ENCODE assay signal across 28 cellular contexts in the genomic region with DNA sequence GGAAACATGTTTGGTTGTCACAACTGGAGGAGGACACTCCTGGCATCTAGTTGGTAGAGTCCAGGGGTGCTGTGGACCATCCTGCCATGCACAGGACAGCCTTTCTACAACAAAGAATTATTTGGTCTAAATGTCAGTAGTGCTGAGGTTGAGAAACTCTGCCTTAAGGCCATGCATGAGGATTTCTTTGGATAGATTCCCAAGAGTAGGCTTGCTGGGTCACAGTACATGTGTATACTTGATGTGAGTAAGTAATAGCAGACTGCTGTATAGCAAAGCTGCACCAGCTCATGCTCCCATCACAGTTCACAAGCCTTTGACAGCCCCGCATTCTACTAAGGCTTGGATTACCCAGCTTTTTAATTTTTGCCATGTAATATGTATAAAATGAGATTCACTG.
DNase-seq lines count a peak whose midpoint lies in the region; TF ChIP-seq lines count a peak whose summit lies in the region.
"Had no signal": no experiment of that assay in that cellular context is flagged by ENCODE, and none has a peak within 500 bp of the region (broad histone marks: within the 10 kb centered on the region; RNA-seq: fewer than 3 reads in every experiment).

No MANE protein-coding gene starts in this region.

- in situ Hi-C loops in GM23248 (cut with MboI) = no loop called here

- H3K36me3 ChIP-seq in GM23248 (ENCODE audit: low read depth) (no peaks in the 10 kb centered on the region), adipocyte (ENCODE audit: control insufficient read depth, insufficient read depth, low read length, severe bottlenecking) (no peaks in the 10 kb centered on the region)
- H3K36me3 ChIP-seq: SJCRH30 had no signal

- no peaks in the 10 kb centered on the region for H4K20me1 ChIP-seq in GM23248 (ENCODE audit: insufficient read depth)

- no peaks in the 10 kb centered on the region for H3K79me2 ChIP-seq in GM23248 (ENCODE audit: insufficient read depth)

- H3K9me3 ChIP-seq in GM23248 (ENCODE audit: low read depth) = no peaks in the 10 kb centered on the region
- H3K9me3 ChIP-seq in adipocyte (ENCODE audit: control insufficient read depth, low read length) = no peaks in the 10 kb centered on the region
- H3K9me3 ChIP-seq: SJCRH30 had no signal

- H2AFZ ChIP-seq in GM23248 = no peak overlapping the region

- H3K27me3 ChIP-seq in GM23248 (replicated peaks; ENCODE audit: insufficient read depth) (no peaks in the 10 kb centered on the region; the same call in 1 of the 2 replicates), adipocyte (replicated peaks; ENCODE audit: control insufficient read depth, insufficient read depth, low read length) (no peaks in the 10 kb centered on the region)
- H3K27me3 ChIP-seq: SJCRH30 had no signal

- DNase-seq in AG09319 (ENCODE audit: extremely low read depth, low read depth) (peak; percentile 25), GM23248 (peak; percentile 28), adipocyte (ENCODE audit: low read depth) (peak; percentile 71), fibroblast of villous mesenchyme (ENCODE audit: low read depth) (peak; percentile 41), mucosa of gallbladder (ENCODE audit: low spot score) (no peak), DMS153 (lab: John Stamatoyannopoulos, UW) (no peak), NCI-H2227 (lab: John Stamatoyannopoulos, UW; ENCODE audit: unreplicated experiment) (no peak)
- DNase-seq in stimulated activated naive CD4-positive, alpha-beta T cell treated with Interleukin-2 at 50 U/mL for 16 hours (lab: John Stamatoyannopoulos, UW) = no peak
- DNase-seq: C1 segment of cervical spinal cord; CD4-positive, alpha-beta memory T cell; COR-L47; DMS79; H7; HFFc6; IMR-90; KG1; NCI-H1092; NCI-H1436; NCI-H187; NCI-H2081 treated with DMSO at 0.1 percent for 48 hours; NCI-H2171 treated with DMSO at 0.1 percent for 48 hours; NCI-H446; NCI-H526; NCI-H82; NK-92 treated with Interleukin-12 subunit alpha and Interleukin-12 subunit beta, amount 100 ng/mL, for 24 hours; PC-3; SJCRH30; T-cell had no signal

- WGBS in GM23248 (ENCODE audit: low coverage in 1 of 2, low lambda C conversion rate in 2 of 2, missing lambda C conversion rate in 2 of 2), 2 experiments = 47 to 48% methylated on average over 1 of the region's 1 CpG

- H3K4me3 ChIP-seq in GM23248 = no peak overlapping the region
- H3K4me3 ChIP-seq in adipocyte (ENCODE audit: low read length) = no peak overlapping the region
- H3K4me3 ChIP-seq in fibroblast of villous mesenchyme (ENCODE audit: low read depth, low read length) = no peak overlapping the region
- H3K4me3 ChIP-seq: SJCRH30 had no signal

- H3K27ac ChIP-seq in GM23248 = no peak overlapping the region
- H3K27ac ChIP-seq: SJCRH30 had no signal

- H3K4me1 ChIP-seq in GM23248 (ENCODE audit: insufficient read depth) (no peaks in the 10 kb centered on the region), adipocyte (ENCODE audit: control insufficient read depth, insufficient read depth, low read length) (no peaks in the 10 kb centered on the region)
- H3K4me1 ChIP-seq: SJCRH30 had no signal

- H3K9ac ChIP-seq in GM23248 = no peak overlapping the region
- H3K9ac ChIP-seq in adipocyte (ENCODE audit: low read length) = no peak overlapping the region

- H3K4me2 ChIP-seq in GM23248 (ENCODE audit: unreplicated experiment) = no peak overlapping the region

- no peaks in the 10 kb centered on the region for H3K9me2 ChIP-seq in GM23248 (ENCODE audit: insufficient read depth)

- TF ChIP-seq CTCF in AG09319 (IDR thresholded peaks at IDR 0.05; ENCODE audit: low read depth, low read length) = no peak
- no peak for TF ChIP-seq CTCF in fibroblast of villous mesenchyme (IDR thresholded peaks at IDR 0.05; ENCODE audit: insufficient read depth, low read depth, low read length)

- no peaks in the 10 kb centered on the region for H3F3A ChIP-seq in GM23248 (ENCODE audit: insufficient read depth)

Comparison
In these comparisons a context has a peak if more than half of its experiments do, and no peak if none do; other contexts are left out.
1. DNase-seq: peak in AG09319 (single experiment), GM23248 (single experiment), adipocyte (single experiment) and fibroblast of villous mesenchyme (single experiment); none in mucosa of gallbladder (single experiment), DMS153 (single experiment), NCI-H2227 (single experiment) and stimulated activated naive CD4-positive, alpha-beta T cell treated with Interleukin-2 at 50 U/mL for 16 hours (single experiment).